ENCODE assay signal across 10 cellular contexts in genomic region chr1:234848972-234849641, GRCh38.
A peak's percentile ranks its signal among the peaks of the same experiment; 100 is the strongest.
DNase-seq lines count a peak whose midpoint lies in the region; ATAC-seq and TF ChIP-seq lines count a peak whose summit lies in the region.
"Had no signal": no experiment of that assay in that cellular context is flagged by ENCODE, and none has a peak within 500 bp of the region (broad histone marks: within the 10 kb centered on the region; RNA-seq: fewer than 3 reads in every experiment).

No MANE protein-coding gene starts in this region.

- no peak overlapping the region; the same call in 1 of the 2 replicates for H3K27ac Mint-ChIP-seq in GM23338
- H3K27ac Mint-ChIP-seq in effector memory CD8-positive, alpha-beta T cell = no peak overlapping the region

- H3K27me3 ChIP-seq in GM23338 (ENCODE audit: insufficient read depth) (no peaks in the 10 kb centered on the region), skeletal muscle tissue (ENCODE audit: control insufficient read depth in 3 of 3, insufficient read depth in 3 of 3, low read length in 3 of 3) (no peaks in the 10 kb centered on the region), dorsolateral prefrontal cortex (no peaks in the 10 kb centered on the region)

- no peaks in the 10 kb centered on the region for H3K27me3 Mint-ChIP-seq in GM23338 (ENCODE audit: insufficient read depth, low read depth, poor library complexity)
- H3K27me3 Mint-ChIP-seq in effector memory CD8-positive, alpha-beta T cell = no peaks in the 10 kb centered on the region

- H3K4me1 ChIP-seq in GM23338 (ENCODE audit: insufficient read depth) = peaks cover 23% of the 10 kb centered on the region
- H3K4me1 ChIP-seq in skeletal muscle tissue (ENCODE audit: control insufficient read depth in 3 of 3, insufficient read depth in 3 of 3, low read length in 3 of 3) = peaks cover 0 to 7% (median 0%) of the 10 kb centered on the region in 3 donors

- H3K36me3 Mint-ChIP-seq in GM23338 (ENCODE audit: low read depth) = no peaks in the 10 kb centered on the region
- H3K36me3 Mint-ChIP-seq in effector memory CD8-positive, alpha-beta T cell (ENCODE audit: insufficient read depth) = no peaks in the 10 kb centered on the region

- H3K36me3 ChIP-seq in GM23338 (ENCODE audit: insufficient read depth) (no peaks in the 10 kb centered on the region), skeletal muscle tissue (ENCODE audit: control insufficient read depth in 3 of 3, insufficient read depth in 3 of 3, low read length in 3 of 3) (no peaks in the 10 kb centered on the region)

- H3F3A ChIP-seq in GM23338 (replicated peaks; ENCODE audit: low read depth) = no peaks in the 10 kb centered on the region

- H3K9me3 ChIP-seq in skeletal muscle tissue (ENCODE audit: control insufficient read depth in 3 of 3, low read length in 3 of 3) = no peaks in the 10 kb centered on the region

- peak overlapping the region; percentile 72 for H2AFZ ChIP-seq in GM23338

- no peak overlapping the region for H3K4me3 Mint-ChIP-seq in GM23338
- H3K4me3 Mint-ChIP-seq in effector memory CD8-positive, alpha-beta T cell = no peak overlapping the region

- H3K9ac ChIP-seq in skeletal muscle tissue (ENCODE audit: low read depth in 1 of 3, low read length in 3 of 3) = no peak overlapping the region

- H3K79me2 ChIP-seq in GM23338 (replicated peaks; ENCODE audit: insufficient read depth) = no peaks in the 10 kb centered on the region

- TF ChIP-seq CTCF in GM23338 (conservative IDR thresholded peaks at IDR 0.05; ENCODE audit: low read depth in 2 of 2) (peak in 1 of 2 experiments; percentile 19; a peak in 1 of 4 replicates), fibroblast of pulmonary artery (IDR thresholded peaks at IDR 0.05; ENCODE audit: low read length, missing control alignments) (no peak), dorsolateral prefrontal cortex (IDR thresholded peaks at IDR 0.05 in 54 of 56, conservative IDR thresholded peaks at IDR 0.05 in 2 of 56; ENCODE audit: low read depth in 1 of 56, partially characterized antibody in 56 of 56) (peak in 23 of 56 donors; percentile 8 to 49 (median 24))

- H3K27ac ChIP-seq in GM23338 (ENCODE audit: low read depth) = no peak overlapping the region
- peak overlapping the region; percentile 45 for H3K27ac ChIP-seq in skeletal muscle tissue (ENCODE audit: low read depth, low read length)
- peak overlapping the region in 2 of 59 donors; percentile 14 to 34 for H3K27ac ChIP-seq in dorsolateral prefrontal cortex
- H3K27ac ChIP-seq: VCaP had no signal

- DNase-seq in GM23338 (ENCODE audit: low spot score) = no peak
- peak; percentile 97 for DNase-seq in RPMI7951 (ENCODE audit: low read depth)
- peak; percentile 32 for DNase-seq in fibroblast of pulmonary artery (ENCODE audit: low read depth)
- DNase-seq in effector memory CD8-positive, alpha-beta T cell = no peak
- DNase-seq in dorsolateral prefrontal cortex = no peak
- DNase-seq in HPDE6-E6E7 (ENCODE audit: extremely low spot score) = no peak
- DNase-seq: stimulated activated naive CD4-positive, alpha-beta T cell had no signal

- no peak overlapping the region for H3K4me2 ChIP-seq in GM23338

- ATAC-seq in GM23338 = no peak
- ATAC-seq in effector memory CD8-positive, alpha-beta T cell (replicated peaks) = no peak

- H3K4me3 ChIP-seq in GM23338 (no peak overlapping the region), fibroblast of pulmonary artery (replicated peaks; ENCODE audit: low read depth, low read length) (no peak overlapping the region), skeletal muscle tissue (ENCODE audit: low read length in 3 of 3) (no peak overlapping the region), dorsolateral prefrontal cortex (no peak overlapping the region)
- H3K4me3 ChIP-seq: coronary artery had no signal

- peaks cover 5% of the 10 kb centered on the region for H3K9me2 ChIP-seq in GM23338 (ENCODE audit: insufficient read depth)

- no peaks in the 10 kb centered on the region for H3K9me3 Mint-ChIP-seq in GM23338
- H3K9me3 Mint-ChIP-seq in effector memory CD8-positive, alpha-beta T cell = no peaks in the 10 kb centered on the region

- H4K20me1 ChIP-seq in GM23338 (replicated peaks; ENCODE audit: insufficient read depth) = no peaks in the 10 kb centered on the region

- H3K4me1 Mint-ChIP-seq in GM23338 = peaks cover 28% of the 10 kb centered on the region
- H3K4me1 Mint-ChIP-seq in effector memory CD8-positive, alpha-beta T cell (ENCODE audit: low read depth in 2 of 2) = peaks cover 14 to 16% of the 10 kb centered on the region in 2 donors

- intact Hi-C loops in dorsolateral prefrontal cortex (cut with DNase I) = loop anchor here in 1 of 2 donors (5.0 kb wide), 1 partner anchor 238 kb away; no protein-coding TSS in a partner anchor

TF ChIP-seq in GM23338, 12 proteins besides CTCF, POLR2A, EP300 and RAD21 (continues in another document):
- TF ChIP-seq ZNF114 (CRISPR knock-in tag; IDR thresholded peaks at IDR 0.05) = no peak
- no peak for TF ChIP-seq EZH2 (IDR thresholded peaks at IDR 0.05; ENCODE audit: low read depth, unreplicated experiment)
- no peak for TF ChIP-seq JUNB (IDR thresholded peaks at IDR 0.05; ENCODE audit: unreplicated experiment)
- TF ChIP-seq STAT1 (IDR thresholded peaks at IDR 0.05; ENCODE audit: unreplicated experiment) = no peak
- TF ChIP-seq ETS1 (IDR thresholded peaks at IDR 0.05) = no peak
- no peak for TF ChIP-seq EZH2phosphoT487 (IDR thresholded peaks at IDR 0.05; ENCODE audit: unreplicated experiment)
- no peak for TF ChIP-seq NANOG (IDR thresholded peaks at IDR 0.05; ENCODE audit: borderline replicate concordance)
- TF ChIP-seq POLR2AphosphoS5 (IDR thresholded peaks at IDR 0.05; ENCODE audit: low read depth) = no peak
- TF ChIP-seq REST (IDR thresholded peaks at IDR 0.05; ENCODE audit: unreplicated experiment) = no peak
- no peak for TF ChIP-seq CREB1 (CRISPR knock-in tag; IDR thresholded peaks at IDR 0.05; ENCODE audit: low read depth)

Comparison
In these comparisons a context has a peak if more than half of its experiments do, and no peak if none do; other contexts are left out.
1. DNase-seq: peak in RPMI7951 (single experiment) and fibroblast of pulmonary artery (single experiment); none in GM23338 (single experiment), effector memory CD8-positive, alpha-beta T cell (0 of 3), dorsolateral prefrontal cortex (0 of 10) and HPDE6-E6E7 (single experiment).